Comparison of ENCODE assay signal across 19 cellular contexts in genomic region chr11:83187463-83187862, GRCh38. TPM values are rescaled to one million over a fixed set of nuclear protein-coding genes. Genes with fewer than 3 reads are reported as not detected.
DNase-seq lines count a peak whose midpoint lies in the region; ATAC-seq and TF ChIP-seq lines count a peak whose summit lies in the region.
"Had no signal": no experiment of that assay in that cellular context is flagged by ENCODE, and none has a peak within 500 bp of the region (broad histone marks: within the 10 kb centered on the region; RNA-seq: fewer than 3 reads in every experiment).

No MANE protein-coding gene starts in this region.

- no peak for DNase-seq in activated naive CD4-positive, alpha-beta T cell treated with Interleukin-2 at 50 U/mL for 16 hours
- no peak for DNase-seq in T-cell
- no peak for DNase-seq in glutamatergic neuron
- no peak for DNase-seq in type B pancreatic cell (ENCODE audit: extremely low spot score, unreplicated experiment)
- no peak for DNase-seq in NOMO-1 treated with dmso at 0.1 percent for 144 hours (lab: John Stamatoyannopoulos, UW; ENCODE audit: unreplicated experiment)
- no peak for DNase-seq in middle frontal gyrus (ENCODE audit: extremely low spot score, low spot score)
- DNase-seq in NCI-H748 (lab: John Stamatoyannopoulos, UW; ENCODE audit: unreplicated experiment), result no peak
- DNase-seq: activated CD4-positive, alpha-beta T cell treated with anti-CD3 and anti-CD28 coated beads, Interleukin-2, amount 50 U/mL, for 48 hours; activated T-cell treated with anti-CD3 and anti-CD28 coated beads, Interleukin-2, amount 50 U/mL, for 48 hours; C1 segment of cervical spinal cord; cortex of kidney; DMS53; mesenchymal stem cell; NCI-H187 treated with DMSO at 0.1 percent for 48 hours; NCI-H345; NK-92 treated with Interleukin-12 subunit alpha and Interleukin-12 subunit beta, amount 100 ng/mL, for 24 hours; T-helper 1 cell had no signal

- peak in 1 of 4 experiments; percentile 16 for ATAC-seq in T-cell (replicated peaks in 1 of 4)

- POLR2A ChIA-PET in T-cell (lab: Charles Lee), result interaction anchor here in 1 of 2 donors (0.9 to 1.2 kb wide), 2 partner anchors 20 to 29 kb away, joined by 4 read pairs; no protein-coding TSS in a partner anchor

- TF ChIP-seq CTCF in glutamatergic neuron (IDR thresholded peaks at IDR 0.05; ENCODE audit: partially characterized antibody, unreplicated experiment), result no peak
- no peak for TF ChIP-seq CTCF in type B pancreatic cell (conservative IDR thresholded peaks at IDR 0.05)

- peaks cover 34% of the 10 kb centered on the region for H3K36me3 Mint-ChIP-seq in activated naive CD4-positive, alpha-beta T cell treated with anti-CD3 and anti-CD28 coated beads, Interleukin-2, amount 50 U/mL, for 24 hours
- H3K36me3 Mint-ChIP-seq in T-cell (peaks cover 38% of the 10 kb centered on the region), glutamatergic neuron (ENCODE audit: unreplicated experiment) (no peaks in the 10 kb centered on the region), type B pancreatic cell (peaks cover 19% of the 10 kb centered on the region)

- no peaks in the 10 kb centered on the region for H3K27me3 Mint-ChIP-seq in activated naive CD4-positive, alpha-beta T cell treated with anti-CD3 and anti-CD28 coated beads, Interleukin-2, amount 50 U/mL, for 24 hours
- H3K27me3 Mint-ChIP-seq in T-cell (no peaks in the 10 kb centered on the region), glutamatergic neuron (ENCODE audit: unreplicated experiment) (peaks cover 4% of the 10 kb centered on the region), type B pancreatic cell (no peaks in the 10 kb centered on the region)

- H3K4me3 Mint-ChIP-seq in activated naive CD4-positive, alpha-beta T cell treated with anti-CD3 and anti-CD28 coated beads, Interleukin-2, amount 50 U/mL, for 24 hours, result no peak overlapping the region
- H3K4me3 Mint-ChIP-seq in T-cell (no peak overlapping the region), glutamatergic neuron (ENCODE audit: unreplicated experiment) (no peak overlapping the region), type B pancreatic cell (no peak overlapping the region)
- H3K4me3 Mint-ChIP-seq: neural progenitor cell had no signal

- no peaks in the 10 kb centered on the region for H3K9me3 Mint-ChIP-seq in activated naive CD4-positive, alpha-beta T cell treated with anti-CD3 and anti-CD28 coated beads, Interleukin-2, amount 50 U/mL, for 24 hours
- H3K9me3 Mint-ChIP-seq in T-cell (no peaks in the 10 kb centered on the region), glutamatergic neuron (ENCODE audit: unreplicated experiment) (no peaks in the 10 kb centered on the region), type B pancreatic cell (no peaks in the 10 kb centered on the region)
- H3K9me3 Mint-ChIP-seq: neural progenitor cell had no signal

- H3K27ac Mint-ChIP-seq in activated naive CD4-positive, alpha-beta T cell treated with anti-CD3 and anti-CD28 coated beads, Interleukin-2, amount 50 U/mL, for 24 hours, result peak overlapping the region; percentile 3
- H3K27ac Mint-ChIP-seq in T-cell, result peak overlapping the region; percentile 11 to 37
- peak overlapping the region; percentile 5 for H3K27ac Mint-ChIP-seq in glutamatergic neuron (ENCODE audit: unreplicated experiment)
- H3K27ac Mint-ChIP-seq in type B pancreatic cell, result peak overlapping the region; percentile 42
- H3K27ac Mint-ChIP-seq: neural progenitor cell had no signal

- peaks cover 25% of the 10 kb centered on the region for H3K4me1 Mint-ChIP-seq in activated naive CD4-positive, alpha-beta T cell treated with anti-CD3 and anti-CD28 coated beads, Interleukin-2, amount 50 U/mL, for 24 hours
- H3K4me1 Mint-ChIP-seq in T-cell (peaks cover 15 to 19% (median 17%) of the 10 kb centered on the region in 3 donors), glutamatergic neuron (ENCODE audit: low read depth, unreplicated experiment) (peaks cover 3% of the 10 kb centered on the region), type B pancreatic cell (ENCODE audit: unreplicated experiment) (no peaks in the 10 kb centered on the region)

- CTCF ChIA-PET in T-cell (lab: Charles Lee), result interaction anchor here (1.0 to 1.4 kb wide), 2 partner anchors 28 kb away, joined by 5 to 10 read pairs; no protein-coding TSS in a partner anchor

RNA-seq across cellular contexts. Expression of gene ANKRD42, which starts 6.0 kb away (rescaled TPM):
- total RNA-seq in T-cell (1 to 10 TPM; 6.2 to 9.7 (median 7.9) TPM), glutamatergic neuron (ENCODE audit: unreplicated experiment) (2.2 TPM), type B pancreatic cell (ENCODE audit: low replicate concordance) (12.1 and 12.2 TPM in 2 replicates)

RNA-seq across cellular contexts. Expression of gene PCF11, which starts 30.5 kb away (rescaled TPM):
- total RNA-seq in T-cell, result 100 to 1,000 TPM; 130 to 164 (median 151) TPM
- 46.7 TPM for total RNA-seq in glutamatergic neuron (ENCODE audit: unreplicated experiment)
- 62.1 and 65.1 TPM in 2 replicates for total RNA-seq in type B pancreatic cell (ENCODE audit: low replicate concordance)
